In the genomic region with DNA sequence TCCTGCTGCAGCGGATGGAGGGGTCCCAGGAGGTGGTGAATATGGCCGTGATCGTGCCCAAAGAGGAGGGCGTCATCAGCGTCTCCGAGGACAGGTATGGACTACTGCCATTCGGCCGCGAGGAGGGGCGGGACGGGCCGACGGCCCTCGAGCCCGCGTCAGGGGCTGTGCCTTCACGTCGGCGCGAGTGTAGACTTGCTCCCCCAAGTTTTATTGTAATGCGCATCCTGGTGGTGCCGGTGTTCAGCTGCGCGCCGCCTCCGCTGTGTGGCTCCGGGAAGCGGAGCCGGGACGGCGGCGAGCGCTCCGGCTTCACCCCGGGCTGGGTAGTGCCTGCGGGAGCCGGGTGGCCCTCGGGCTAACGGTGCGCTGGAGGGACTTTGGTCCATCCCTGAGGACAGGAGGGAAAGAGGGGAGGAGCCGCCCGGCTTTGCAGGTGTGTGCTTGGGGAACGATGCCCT, we compare ENCODE assay signal across 8 cellular contexts. TPM values are rescaled to one million over a fixed set of nuclear protein-coding genes. Genes with fewer than 3 reads are reported as not detected.
DNase-seq lines count a peak whose midpoint lies in the region; ATAC-seq, FAIRE-seq and TF ChIP-seq lines count a peak whose summit lies in the region.

No MANE protein-coding gene starts in this region.

- H3K4me1 ChIP-seq in HUES48 (ENCODE audit: control insufficient read depth, insufficient read depth, low read length) (peaks cover 51% of the 10 kb centered on the region), astrocyte (ENCODE audit: insufficient read depth, low read length) (peaks cover 13% of the 10 kb centered on the region), skeletal muscle satellite cell (ENCODE audit: control insufficient read depth, insufficient read depth, low read length) (peaks cover 41% of the 10 kb centered on the region)

- H3K27ac Mint-ChIP-seq in astrocyte (ENCODE audit: unreplicated experiment): peak overlapping the region; percentile 90

- peaks cover 54% of the 10 kb centered on the region for H3K79me2 ChIP-seq in astrocyte (ENCODE audit: insufficient read depth, low read length)

- no peaks in the 10 kb centered on the region for H3K9me3 Mint-ChIP-seq in astrocyte (ENCODE audit: unreplicated experiment)

- no peaks in the 10 kb centered on the region for H3K36me3 Mint-ChIP-seq in astrocyte (ENCODE audit: low read depth, unreplicated experiment)

- TF ChIP-seq CTCF in astrocyte (IDR thresholded peaks at IDR 0.05; ENCODE audit: insufficient read depth, low read depth, low read length): no peak

- DNase-seq in DMS79 (lab: John Stamatoyannopoulos, UW) (peak; percentile 54), T follicular helper cell (ENCODE audit: low read depth) (peak; percentile 55), astrocyte (ENCODE audit: low read depth) (peak; percentile 34), iPS DF 19.7 (ENCODE audit: low read depth, low spot score) (peak; percentile 42), pons (ENCODE audit: low spot score) (no peak)

- H2AFZ ChIP-seq in astrocyte (ENCODE audit: low read depth, low read length): peak overlapping the region; percentile 95

- no peak for FAIRE-seq in astrocyte (lab: Jason Lieb, UNC)

- peak overlapping the region; percentile 95 for H3K4me3 Mint-ChIP-seq in astrocyte (ENCODE audit: unreplicated experiment)

- peak overlapping the region; percentile 97 for H3K4me3 ChIP-seq in HUES48 (ENCODE audit: low read depth, low read length)
- peak overlapping the region; percentile 99 for H3K4me3 ChIP-seq in astrocyte (ENCODE audit: insufficient read depth, low read depth, low read length)
- H3K4me3 ChIP-seq in skeletal muscle satellite cell (ENCODE audit: low read length): peak overlapping the region; percentile 87

- ATAC-seq in GM21390 (IDR thresholded peaks at IDR 0.05; ENCODE audit: unreplicated experiment): peak; percentile 36

- H3K4me2 ChIP-seq in astrocyte (ENCODE audit: low read length) (peak overlapping the region; percentile 87), skeletal muscle satellite cell (ENCODE audit: low read length) (peak overlapping the region; percentile 81)

- H3K9ac ChIP-seq in HUES48 (ENCODE audit: low read depth, low read length): peak overlapping the region; percentile 74
- peak overlapping the region; percentile 88 for H3K9ac ChIP-seq in astrocyte (ENCODE audit: low read length)
- H3K9ac ChIP-seq in skeletal muscle satellite cell (ENCODE audit: low read depth, low read length): peak overlapping the region; percentile 95

- H3K4me1 Mint-ChIP-seq in astrocyte (ENCODE audit: low read depth, unreplicated experiment): peaks cover 28% of the 10 kb centered on the region

- no peaks in the 10 kb centered on the region for H3K27me3 ChIP-seq in HUES48 (ENCODE audit: control insufficient read depth, insufficient read depth, low read length)
- no peaks in the 10 kb centered on the region for H3K27me3 ChIP-seq in astrocyte (ENCODE audit: insufficient read depth, low read length)
- H3K27me3 ChIP-seq in skeletal muscle satellite cell (ENCODE audit: control insufficient read depth, insufficient read depth, low read length): no peaks in the 10 kb centered on the region

- H3K9me3 ChIP-seq in HUES48 (ENCODE audit: control insufficient read depth, insufficient read depth, low read length): no peaks in the 10 kb centered on the region
- no peaks in the 10 kb centered on the region for H3K9me3 ChIP-seq in astrocyte (ENCODE audit: insufficient read depth, low read depth, low read length)
- H3K9me3 ChIP-seq in skeletal muscle satellite cell (replicated peaks; ENCODE audit: low read length): no peaks in the 10 kb centered on the region

- H3K36me3 ChIP-seq in HUES48 (ENCODE audit: control insufficient read depth, insufficient read depth, low read length) (no peaks in the 10 kb centered on the region), astrocyte (ENCODE audit: insufficient read depth, low read length) (no peaks in the 10 kb centered on the region), skeletal muscle satellite cell (ENCODE audit: insufficient read depth, low read length) (no peaks in the 10 kb centered on the region)

- H3K27me3 Mint-ChIP-seq in astrocyte (ENCODE audit: low read depth, unreplicated experiment): peaks cover 4% of the 10 kb centered on the region

- H3K27ac ChIP-seq in HUES48 (ENCODE audit: low read depth, low read length) (peak overlapping the region; percentile 97), astrocyte (ENCODE audit: low read depth, low read length) (peak overlapping the region; percentile 68)

- peaks cover 9% of the 10 kb centered on the region for H4K20me1 ChIP-seq in astrocyte (ENCODE audit: insufficient read depth, low read length)

RNA-seq across cellular contexts. Expression of gene WDFY2, which starts 0.5 kb away (rescaled TPM):
- total RNA-seq in astrocyte: 16.2 and 16.3 TPM in 2 replicates
- total RNA-seq in skeletal muscle satellite cell (2012; rRNA removed): 11.4 and 13.4 TPM in 2 replicates
